12 cellular contexts compared by ENCODE assay signal in the genomic region with DNA sequence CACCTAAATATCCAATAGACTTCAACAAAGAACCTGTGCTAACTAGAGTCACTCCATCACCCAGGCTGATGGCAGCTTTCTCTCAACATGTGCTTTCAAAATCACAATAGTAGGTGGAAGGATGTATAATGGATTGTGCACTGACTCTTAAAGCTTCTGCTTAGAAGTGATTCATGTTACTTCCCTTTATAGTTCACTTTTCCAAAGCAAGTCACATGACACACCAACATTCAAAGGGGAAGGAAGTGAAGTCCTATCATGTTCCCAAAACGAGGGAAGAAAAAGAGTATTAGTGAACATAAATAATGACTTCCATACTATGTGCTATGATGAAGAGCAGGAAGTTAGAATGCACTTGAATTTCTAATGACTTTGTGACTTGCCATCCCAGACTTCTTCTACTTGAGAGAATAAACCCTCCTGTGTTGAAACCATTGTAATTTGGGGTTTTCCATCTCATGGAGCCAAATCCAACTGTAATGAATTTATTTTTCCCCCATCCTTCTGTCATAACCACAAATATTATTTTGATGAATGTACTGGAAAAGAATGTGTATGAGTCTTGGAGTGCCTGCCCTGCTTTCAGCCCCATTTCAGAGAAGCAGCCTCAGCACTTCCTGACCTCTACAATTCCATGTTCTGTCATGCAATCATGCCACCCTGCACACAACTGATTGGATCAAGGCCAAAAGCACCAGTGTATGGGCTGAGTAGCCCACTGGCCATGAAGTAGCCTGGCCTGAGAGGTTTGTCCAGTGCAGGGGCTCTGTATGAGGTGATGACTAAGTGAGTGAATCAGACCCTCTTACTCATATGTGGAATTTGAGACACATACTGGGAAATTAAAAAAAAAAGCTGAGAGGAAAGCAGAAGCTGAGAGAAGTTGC.
DNase-seq lines count a peak whose midpoint lies in the region; ATAC-seq, FAIRE-seq and TF ChIP-seq lines count a peak whose summit lies in the region.
"Had no signal": no experiment of that assay in that cellular context is flagged by ENCODE, and none has a peak within 500 bp of the region (broad histone marks: within the 10 kb centered on the region; RNA-seq: fewer than 3 reads in every experiment).

No MANE protein-coding gene starts in this region.

- H3K4me2 ChIP-seq in BLaER1 treated with 17β-estradiol and CSF1 and Interleukin-3, amounts not matched to agents 10 nM and 100 nM: peak overlapping the region; percentile 40 to 84 (median 67); a peak in 17 of 22 replicates

- ATAC-seq in naive thymus-derived CD4-positive, alpha-beta T cell: peak; percentile 74
- ATAC-seq in HG03565 (IDR thresholded peaks at IDR 0.05; ENCODE audit: unreplicated experiment): no peak

- TF ChIP-seq CTCF in brain microvascular endothelial cell (IDR thresholded peaks at IDR 0.05; ENCODE audit: low read depth, low read length, missing control alignments) (no peak), esophagus squamous epithelium (IDR thresholded peaks at IDR 0.05) (no peak)

- H3K4me1 Mint-ChIP-seq in naive thymus-derived CD4-positive, alpha-beta T cell: peaks cover 0 to 6% (median 0%) of the 10 kb centered on the region in 7 donors

- H3K36me3 ChIP-seq in BLaER1 treated with 17β-estradiol and CSF1 and Interleukin-3, amounts not matched to agents 10 nM and 100 nM: peaks cover 0 to 86% (median 14%) of the 10 kb centered on the region in 11 experiments; a peak in 14 of 22 replicates
- no peaks in the 10 kb centered on the region for H3K36me3 ChIP-seq in brain microvascular endothelial cell (replicated peaks)
- H3K36me3 ChIP-seq in naive thymus-derived CD4-positive, alpha-beta T cell (ENCODE audit: control insufficient read depth in 2 of 3, insufficient read depth in 3 of 3, low read length in 3 of 3): no peaks in the 10 kb centered on the region
- H3K36me3 ChIP-seq in esophagus squamous epithelium: no peaks in the 10 kb centered on the region
- H3K36me3 ChIP-seq: cardiac muscle cell had no signal

- TF ChIP-seq POLR2A in esophagus squamous epithelium (IDR thresholded peaks at IDR 0.05): no peak

- H3K9me3 Mint-ChIP-seq in naive thymus-derived CD4-positive, alpha-beta T cell: peaks cover 0 to 20% (median 11%) of the 10 kb centered on the region in 11 donors

- peaks cover 52 to 89% (median 77%) of the 10 kb centered on the region in 10 experiments for H3K4me1 ChIP-seq in BLaER1 treated with 17β-estradiol and CSF1 and Interleukin-3, amounts not matched to agents 10 nM and 100 nM
- no peaks in the 10 kb centered on the region for H3K4me1 ChIP-seq in naive thymus-derived CD4-positive, alpha-beta T cell (ENCODE audit: control insufficient read depth in 2 of 2, insufficient read depth in 2 of 2, low read length in 2 of 2)
- peaks cover 10 to 38% (median 12%) of the 10 kb centered on the region in 3 donors for H3K4me1 ChIP-seq in esophagus squamous epithelium
- H3K4me1 ChIP-seq: psoas muscle had no signal

- H3K9me3 ChIP-seq in BLaER1 treated with 17β-estradiol and CSF1 and Interleukin-3, amounts not matched to agents 10 nM and 100 nM (replicated peaks in 1 of 11): peaks cover 18 to 78% (median 43%) of the 10 kb centered on the region in 11 experiments
- H3K9me3 ChIP-seq in naive thymus-derived CD4-positive, alpha-beta T cell (ENCODE audit: control insufficient read depth in 2 of 3, low read length in 3 of 3): no peaks in the 10 kb centered on the region
- no peaks in the 10 kb centered on the region for H3K9me3 ChIP-seq in esophagus squamous epithelium
- H3K9me3 ChIP-seq: psoas muscle had no signal

- 11 to 18% methylated on average over 1 of the region's 1 CpG for WGBS in esophagus squamous epithelium, 2 donors

- H3K36me3 Mint-ChIP-seq in naive thymus-derived CD4-positive, alpha-beta T cell: peaks cover 0 to 6% (median 0%) of the 10 kb centered on the region in 5 donors

- H3K4me3 Mint-ChIP-seq in naive thymus-derived CD4-positive, alpha-beta T cell: no peak overlapping the region
- H3K4me3 Mint-ChIP-seq: activated B cell treated with CpG ODN at 0.5 μM for 24 hours had no signal

- peak; percentile 70 for FAIRE-seq in HTR-8/SVneo (lab: Jason Lieb, UNC)

- no peak overlapping the region for H3K27ac Mint-ChIP-seq in naive thymus-derived CD4-positive, alpha-beta T cell
- H3K27ac Mint-ChIP-seq: activated B cell treated with CpG ODN at 0.5 μM for 24 hours had no signal

- H3K27ac ChIP-seq in BLaER1 treated with 17β-estradiol and CSF1 and Interleukin-3, amounts not matched to agents 10 nM and 100 nM: peak overlapping the region in 10 of 11 experiments; percentile 12 to 79 (median 59); a peak in 16 of 22 replicates
- H3K27ac ChIP-seq in brain microvascular endothelial cell (peak overlapping the region; percentile 83), esophagus squamous epithelium (peak overlapping the region in 1 of 4 donors; percentile 3)
- no peak overlapping the region for H3K27ac ChIP-seq in naive thymus-derived CD4-positive, alpha-beta T cell (ENCODE audit: low read depth, low read length)
- H3K27ac ChIP-seq: cardiac muscle cell, psoas muscle had no signal

- POLR2A ChIA-PET in naive thymus-derived CD4-positive, alpha-beta T cell (lab: Charles Lee): no interaction called here

- peak overlapping the region in 3 of 11 experiments; percentile 10 to 37 (median 11); a peak in 4 of 22 replicates for H3K9ac ChIP-seq in BLaER1 treated with 17β-estradiol and CSF1 and Interleukin-3, amounts not matched to agents 10 nM and 100 nM

- no peaks in the 10 kb centered on the region for H3K27me3 Mint-ChIP-seq in naive thymus-derived CD4-positive, alpha-beta T cell
- H3K27me3 Mint-ChIP-seq: activated B cell treated with CpG ODN at 0.5 μM for 24 hours had no signal

- in situ Hi-C loops in brain microvascular endothelial cell (cut with HindIII; ENCODE audit: low pct_ligation_motif_present, low sequenced_read_pairs): no loop called here

- CTCF ChIA-PET in naive thymus-derived CD4-positive, alpha-beta T cell (lab: Charles Lee): no interaction called here

- DNase-seq in HTR-8/SVneo (ENCODE audit: insufficient read length, low spot score) (peak; percentile 51), brain microvascular endothelial cell (peak; percentile 98), germinal center (ENCODE audit: low spot score) (no peak), esophagus squamous epithelium (lab: John Stamatoyannopoulos, UW) (no peak)
- DNase-seq in naive thymus-derived CD4-positive, alpha-beta T cell: no peak
- no peak for DNase-seq in activated CD8-positive, alpha-beta memory T cell treated with anti-CD3 and anti-CD28 coated beads, Interleukin-2, amount 50 U/mL, for 48 hours
- DNase-seq: activated B cell treated with CpG ODN at 0.5 μM for 24 hours; stimulated activated CD8-positive, alpha-beta memory T cell treated with anti-CD3 and anti-CD28 coated beads, Interleukin-4, amount 100 ng/mL, for 48 hours had no signal

- no peaks in the 10 kb centered on the region for H4K20me1 ChIP-seq in BLaER1 treated with 17β-estradiol and CSF1 and Interleukin-3, amounts not matched to agents 10 nM and 100 nM

- H3K4me3 ChIP-seq in BLaER1 treated with 17β-estradiol and CSF1 and Interleukin-3, amounts not matched to agents 10 nM and 100 nM: peak overlapping the region in 2 of 10 experiments; percentile 23 to 50; a peak in 3 of 20 replicates
- H3K4me3 ChIP-seq in brain microvascular endothelial cell (ENCODE audit: low read depth, low read length): no peak overlapping the region
- H3K4me3 ChIP-seq in naive thymus-derived CD4-positive, alpha-beta T cell (ENCODE audit: low read length): no peak overlapping the region
- no peak overlapping the region for H3K4me3 ChIP-seq in esophagus squamous epithelium
- H3K4me3 ChIP-seq: cardiac muscle cell, psoas muscle had no signal

- no peaks in the 10 kb centered on the region for H3K27me3 ChIP-seq in BLaER1 treated with 17β-estradiol and CSF1 and Interleukin-3, amounts not matched to agents 10 nM and 100 nM
- no peaks in the 10 kb centered on the region for H3K27me3 ChIP-seq in brain microvascular endothelial cell (replicated peaks)
- H3K27me3 ChIP-seq in naive thymus-derived CD4-positive, alpha-beta T cell (ENCODE audit: control insufficient read depth in 2 of 2, insufficient read depth in 2 of 2, low read length in 2 of 2): no peaks in the 10 kb centered on the region
- H3K27me3 ChIP-seq in esophagus squamous epithelium: no peaks in the 10 kb centered on the region
- H3K27me3 ChIP-seq: cardiac muscle cell had no signal

- intact Hi-C loops in naive thymus-derived CD4-positive, alpha-beta T cell (cut with micrococcal nuclease): no loop called here
- intact Hi-C loops in esophagus squamous epithelium (cut with DNase I): no loop called here

Comparison
In these comparisons a context has a peak if more than half of its experiments do, and no peak if none do; other contexts are left out.
1. DNase-seq: peak in HTR-8/SVneo (single experiment) and brain microvascular endothelial cell (single experiment); none in naive thymus-derived CD4-positive, alpha-beta T cell (0 of 9), germinal center (single experiment), esophagus squamous epithelium (single experiment) and activated CD8-positive, alpha-beta memory T cell treated with anti-CD3 and anti-CD28 coated beads, Interleukin-2, amount 50 U/mL, for 48 hours (single experiment).